8 cellular contexts compared by ENCODE assay signal in the genomic region with DNA sequence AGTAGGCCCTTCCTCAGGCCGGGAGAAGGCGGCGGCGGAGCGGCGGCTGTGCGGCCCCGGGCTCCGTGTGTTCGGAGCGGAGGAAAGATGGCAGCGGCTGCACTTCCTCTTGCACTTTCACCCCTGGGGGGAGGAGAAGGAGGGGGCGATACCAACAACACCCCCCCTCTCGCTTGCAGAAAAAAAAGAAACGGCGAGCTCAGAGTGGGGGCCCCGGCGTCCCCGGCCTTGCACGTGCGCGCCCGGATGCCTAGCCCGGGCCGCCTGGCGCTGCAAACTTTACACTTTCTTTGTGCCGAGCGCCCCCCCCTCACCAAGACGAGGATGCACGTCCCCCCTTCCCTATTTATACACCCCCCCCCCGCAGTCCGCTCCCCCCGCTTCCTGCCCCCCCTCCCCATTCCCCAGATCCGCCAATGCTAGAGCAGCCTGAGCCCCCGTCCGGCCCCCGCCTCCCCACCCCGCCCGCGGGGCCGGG. TPM values are rescaled to one million over a fixed set of nuclear protein-coding genes. Genes with fewer than 3 reads are reported as not detected.
DNase-seq lines count a peak whose midpoint lies in the region; ATAC-seq and TF ChIP-seq lines count a peak whose summit lies in the region.

Gene PATZ1, minus strand, starts transcription at position 92 of the 478 bp plus-strand sequence. CDS start 744 bp downstream, outside the sequence.

- H3K27ac ChIP-seq in iPS DF 6.9 (ENCODE audit: low read length) (no peak within 1 kb of the TSS), sigmoid colon (peak within 1 kb of the TSS; percentile 88 to 93 (median 90))

- in situ Hi-C loops in astrocyte of the spinal cord (cut with HindIII; ENCODE audit: low sequenced_read_pairs), result no loop called here

- H3K36me3 ChIP-seq in iPS DF 6.9 (ENCODE audit: control insufficient read depth, insufficient read depth, low read length) (peaks cover 7% of the 10 kb centered on the region), sigmoid colon (peaks cover 0 to 14% (median 6%) of the 10 kb centered on the region in 4 donors)

- TF ChIP-seq CTCF in astrocyte of the spinal cord (IDR thresholded peaks at IDR 0.05; ENCODE audit: low read depth, low read length) (no peak), sigmoid colon (IDR thresholded peaks at IDR 0.05) (no peak)

- intact Hi-C loops in T-helper 1 cell treated with Interleukin-12 subunit alpha and Interleukin-12 subunit beta and Interleukin-4 antibody, amounts not matched to agents 30 ng/mL and 1 ng/mL, for 36 hours (cut with micrococcal nuclease), result loop anchor here (1.0 to 5.0 kb wide), 7 partner anchors 134 to 1744 kb away; partner anchors contain the start of genes DEPDC5, LIMK2, NF2 and PRR14L
- intact Hi-C loops in sigmoid colon (cut with DNase I), result loop anchor here (2.0 kb wide), 1 partner anchor 55 kb away; no protein-coding TSS in a partner anchor

- H3K9me3 ChIP-seq in iPS DF 6.9 (ENCODE audit: control insufficient read depth, insufficient read depth, low read length), result no peaks in the 10 kb centered on the region
- H3K9me3 ChIP-seq in sigmoid colon, result no peaks in the 10 kb centered on the region

- no peak for TF ChIP-seq EP300 in sigmoid colon (IDR thresholded peaks at IDR 0.05)

- no peak for TF ChIP-seq POLR2A in sigmoid colon (IDR thresholded peaks at IDR 0.05)

- WGBS in iPS DF 6.9 (ENCODE audit: insufficient coverage, insufficient read length), result no CpG with 5 or more reads among the region's 41 CpGs
- 1% methylated on average over 41 of the region's 41 CpGs for WGBS in sigmoid colon, 2 donors

- H3K4me3 ChIP-seq in astrocyte of the spinal cord (ENCODE audit: low read depth, low read length) (peak within 1 kb of the TSS; percentile 59), iPS DF 6.9 (ENCODE audit: low read length) (peak within 1 kb of the TSS; percentile 83), sigmoid colon (peak within 1 kb of the TSS; percentile 60 to 79 (median 66))

- ATAC-seq in GM21737 (IDR thresholded peaks at IDR 0.05; ENCODE audit: unreplicated experiment) (peak; percentile 23), GM21528 (IDR thresholded peaks at IDR 0.05; ENCODE audit: low FRiP score, unreplicated experiment) (no peak)

- DNase-seq in DMS 273 (lab: John Stamatoyannopoulos, UW; ENCODE audit: unreplicated experiment) (peak; percentile 86), MV-4-11 (lab: John Stamatoyannopoulos, UW) (peak; percentile 75), astrocyte of the spinal cord (ENCODE audit: low read depth, low spot score) (peak; percentile 80), iPS DF 6.9 (ENCODE audit: low read depth, low spot score) (no peak), sigmoid colon (peak; percentile 91)

- H3K27me3 ChIP-seq in iPS DF 6.9 (ENCODE audit: control insufficient read depth, insufficient read depth, low read length) (no peaks in the 10 kb centered on the region), sigmoid colon (no peaks in the 10 kb centered on the region)

- H3K4me1 ChIP-seq in iPS DF 6.9 (ENCODE audit: control insufficient read depth, insufficient read depth, low read length), result peaks cover 15% of the 10 kb centered on the region
- peaks cover 0 to 59% (median 41%) of the 10 kb centered on the region in 4 donors for H3K4me1 ChIP-seq in sigmoid colon

RNA-seq across cellular contexts. Expression of gene PATZ1, which starts in this region (rescaled TPM):
- total RNA-seq in T-helper 1 cell treated with Interleukin-12 subunit alpha and Interleukin-12 subunit beta and Interleukin-4 antibody, amounts not matched to agents 30 ng/mL and 1 ng/mL, for 36 hours, result 27.4 and 31.0 TPM in 2 replicates
- 10 to 100 TPM; 17.4 to 21.4 (median 19.9) TPM for total RNA-seq in sigmoid colon
- polyA plus RNA-seq in sigmoid colon, result 10 to 100 TPM in 1 of 3 donors, 1 to 10 TPM in 2; 3.7 to 15.8 (median 4.8) TPM
